1 cellular context compared by ENCODE assay signal in the genomic region with DNA sequence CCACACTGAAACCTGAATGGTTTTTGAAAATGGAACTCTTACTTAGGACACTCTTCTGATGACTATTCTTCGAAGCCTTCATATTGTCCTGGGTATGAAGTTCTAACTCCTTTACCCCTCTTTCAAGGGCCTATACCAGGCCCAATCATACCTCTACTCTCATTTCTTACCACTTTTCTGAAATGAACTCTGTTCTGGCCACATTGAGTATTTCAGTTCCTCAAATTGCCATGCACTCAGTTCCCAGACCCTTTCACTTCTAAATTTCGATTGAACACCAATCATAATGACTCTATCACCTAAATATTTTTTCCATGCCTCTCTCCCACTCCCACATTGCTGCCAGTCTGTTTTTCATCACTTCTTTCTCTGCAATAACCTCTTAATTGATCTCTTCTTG.
TF ChIP-seq lines count a peak whose summit lies in the region.

No MANE protein-coding gene starts in this region.

TF ChIP-seq in GM12878, 131 proteins besides CTCF, POLR2A, EP300 and RAD21 (continued from another document and continues in another):
- TF ChIP-seq SIN3A (IDR thresholded peaks at IDR 0.05; ENCODE audit: low read depth, low read length) = no peak
- TF ChIP-seq MTA3 (IDR thresholded peaks at IDR 0.05; ENCODE audit: borderline replicate concordance, low read length) = peak; percentile 88; the same call in 1 of the 2 replicates
- peak; percentile 84 for TF ChIP-seq NFIC (IDR thresholded peaks at IDR 0.05; ENCODE audit: low read depth, low read length)
- TF ChIP-seq, protein P1, sequence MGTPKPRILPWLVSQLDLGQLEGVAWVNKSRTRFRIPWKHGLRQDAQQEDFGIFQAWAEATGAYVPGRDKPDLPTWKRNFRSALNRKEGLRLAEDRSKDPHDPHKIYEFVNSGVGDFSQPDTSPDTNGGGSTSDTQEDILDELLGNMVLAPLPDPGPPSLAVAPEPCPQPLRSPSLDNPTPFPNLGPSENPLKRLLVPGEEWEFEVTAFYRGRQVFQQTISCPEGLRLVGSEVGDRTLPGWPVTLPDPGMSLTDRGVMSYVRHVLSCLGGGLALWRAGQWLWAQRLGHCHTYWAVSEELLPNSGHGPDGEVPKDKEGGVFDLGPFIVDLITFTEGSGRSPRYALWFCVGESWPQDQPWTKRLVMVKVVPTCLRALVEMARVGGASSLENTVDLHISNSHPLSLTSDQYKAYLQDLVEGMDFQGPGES (IDR thresholded peaks at IDR 0.05) = no peak
- TF ChIP-seq SMC3 (IDR thresholded peaks at IDR 0.05; ENCODE audit: borderline replicate concordance, low read length) = no peak
- TF ChIP-seq ATF7 (IDR thresholded peaks at IDR 0.05; ENCODE audit: low read depth) = 0 out of 2 replicates have a peak, but pooled peaks have one; percentile 28
- TF ChIP-seq SMARCA5 (IDR thresholded peaks at IDR 0.05) = no peak
- TF ChIP-seq, protein P2, sequence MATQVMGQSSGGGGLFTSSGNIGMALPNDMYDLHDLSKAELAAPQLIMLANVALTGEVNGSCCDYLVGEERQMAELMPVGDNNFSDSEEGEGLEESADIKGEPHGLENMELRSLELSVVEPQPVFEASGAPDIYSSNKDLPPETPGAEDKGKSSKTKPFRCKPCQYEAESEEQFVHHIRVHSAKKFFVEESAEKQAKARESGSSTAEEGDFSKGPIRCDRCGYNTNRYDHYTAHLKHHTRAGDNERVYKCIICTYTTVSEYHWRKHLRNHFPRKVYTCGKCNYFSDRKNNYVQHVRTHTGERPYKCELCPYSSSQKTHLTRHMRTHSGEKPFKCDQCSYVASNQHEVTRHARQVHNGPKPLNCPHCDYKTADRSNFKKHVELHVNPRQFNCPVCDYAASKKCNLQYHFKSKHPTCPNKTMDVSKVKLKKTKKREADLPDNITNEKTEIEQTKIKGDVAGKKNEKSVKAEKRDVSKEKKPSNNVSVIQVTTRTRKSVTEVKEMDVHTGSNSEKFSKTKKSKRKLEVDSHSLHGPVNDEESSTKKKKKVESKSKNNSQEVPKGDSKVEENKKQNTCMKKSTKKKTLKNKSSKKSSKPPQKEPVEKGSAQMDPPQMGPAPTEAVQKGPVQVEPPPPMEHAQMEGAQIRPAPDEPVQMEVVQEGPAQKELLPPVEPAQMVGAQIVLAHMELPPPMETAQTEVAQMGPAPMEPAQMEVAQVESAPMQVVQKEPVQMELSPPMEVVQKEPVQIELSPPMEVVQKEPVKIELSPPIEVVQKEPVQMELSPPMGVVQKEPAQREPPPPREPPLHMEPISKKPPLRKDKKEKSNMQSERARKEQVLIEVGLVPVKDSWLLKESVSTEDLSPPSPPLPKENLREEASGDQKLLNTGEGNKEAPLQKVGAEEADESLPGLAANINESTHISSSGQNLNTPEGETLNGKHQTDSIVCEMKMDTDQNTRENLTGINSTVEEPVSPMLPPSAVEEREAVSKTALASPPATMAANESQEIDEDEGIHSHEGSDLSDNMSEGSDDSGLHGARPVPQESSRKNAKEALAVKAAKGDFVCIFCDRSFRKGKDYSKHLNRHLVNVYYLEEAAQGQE (IDR thresholded peaks at IDR 0.05; ENCODE audit: low read depth, low read length) = no peak
- TF ChIP-seq, protein P3, sequence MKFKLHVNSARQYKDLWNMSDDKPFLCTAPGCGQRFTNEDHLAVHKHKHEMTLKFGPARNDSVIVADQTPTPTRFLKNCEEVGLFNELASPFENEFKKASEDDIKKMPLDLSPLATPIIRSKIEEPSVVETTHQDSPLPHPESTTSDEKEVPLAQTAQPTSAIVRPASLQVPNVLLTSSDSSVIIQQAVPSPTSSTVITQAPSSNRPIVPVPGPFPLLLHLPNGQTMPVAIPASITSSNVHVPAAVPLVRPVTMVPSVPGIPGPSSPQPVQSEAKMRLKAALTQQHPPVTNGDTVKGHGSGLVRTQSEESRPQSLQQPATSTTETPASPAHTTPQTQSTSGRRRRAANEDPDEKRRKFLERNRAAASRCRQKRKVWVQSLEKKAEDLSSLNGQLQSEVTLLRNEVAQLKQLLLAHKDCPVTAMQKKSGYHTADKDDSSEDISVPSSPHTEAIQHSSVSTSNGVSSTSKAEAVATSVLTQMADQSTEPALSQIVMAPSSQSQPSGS (IDR thresholded peaks at IDR 0.05; ENCODE audit: low read length) = peak; percentile 76; the same call in 1 of the 2 replicates
- TF ChIP-seq, protein P4, sequence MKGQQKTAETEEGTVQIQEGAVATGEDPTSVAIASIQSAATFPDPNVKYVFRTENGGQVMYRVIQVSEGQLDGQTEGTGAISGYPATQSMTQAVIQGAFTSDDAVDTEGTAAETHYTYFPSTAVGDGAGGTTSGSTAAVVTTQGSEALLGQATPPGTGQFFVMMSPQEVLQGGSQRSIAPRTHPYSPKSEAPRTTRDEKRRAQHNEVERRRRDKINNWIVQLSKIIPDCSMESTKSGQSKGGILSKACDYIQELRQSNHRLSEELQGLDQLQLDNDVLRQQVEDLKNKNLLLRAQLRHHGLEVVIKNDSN (IDR thresholded peaks at IDR 0.05; ENCODE audit: borderline replicate concordance, extremely low read length, insufficient read depth, low read depth, low read length) = no peak
- no peak for TF ChIP-seq YBX1 (IDR thresholded peaks at IDR 0.05)
- TF ChIP-seq, protein P5, sequence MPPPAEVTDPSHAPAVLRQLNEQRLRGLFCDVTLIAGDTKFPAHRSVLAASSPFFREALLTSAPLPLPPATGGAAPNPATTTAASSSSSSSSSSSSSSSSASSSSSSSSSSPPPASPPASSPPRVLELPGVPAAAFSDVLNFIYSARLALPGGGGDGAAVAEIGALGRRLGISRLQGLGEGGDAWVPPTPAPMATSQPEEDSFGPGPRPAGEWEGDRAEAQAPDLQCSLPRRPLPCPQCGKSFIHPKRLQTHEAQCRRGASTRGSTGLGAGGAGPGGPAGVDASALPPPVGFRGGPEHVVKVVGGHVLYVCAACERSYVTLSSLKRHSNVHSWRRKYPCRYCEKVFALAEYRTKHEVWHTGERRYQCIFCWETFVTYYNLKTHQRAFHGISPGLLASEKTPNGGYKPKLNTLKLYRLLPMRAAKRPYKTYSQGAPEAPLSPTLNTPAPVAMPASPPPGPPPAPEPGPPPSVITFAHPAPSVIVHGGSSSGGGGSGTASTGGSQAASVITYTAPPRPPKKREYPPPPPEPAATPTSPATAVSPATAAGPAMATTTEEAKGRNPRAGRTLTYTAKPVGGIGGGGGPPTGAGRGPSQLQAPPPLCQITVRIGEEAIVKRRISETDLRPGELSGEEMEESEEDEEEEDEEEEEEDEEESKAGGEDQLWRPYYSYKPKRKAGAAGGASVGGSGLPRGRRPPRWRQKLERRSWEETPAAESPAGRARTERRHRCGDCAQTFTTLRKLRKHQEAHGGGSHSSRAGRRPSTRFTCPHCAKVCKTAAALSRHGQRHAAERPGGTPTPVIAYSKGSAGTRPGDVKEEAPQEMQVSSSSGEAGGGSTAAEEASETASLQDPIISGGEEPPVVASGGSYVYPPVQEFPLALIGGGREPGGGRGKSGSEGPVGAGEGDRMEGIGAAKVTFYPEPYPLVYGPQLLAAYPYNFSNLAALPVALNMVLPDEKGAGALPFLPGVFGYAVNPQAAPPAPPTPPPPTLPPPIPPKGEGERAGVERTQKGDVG (CRISPR knock-in tag; IDR thresholded peaks at IDR 0.05) = no peak
- TF ChIP-seq, protein P6, sequence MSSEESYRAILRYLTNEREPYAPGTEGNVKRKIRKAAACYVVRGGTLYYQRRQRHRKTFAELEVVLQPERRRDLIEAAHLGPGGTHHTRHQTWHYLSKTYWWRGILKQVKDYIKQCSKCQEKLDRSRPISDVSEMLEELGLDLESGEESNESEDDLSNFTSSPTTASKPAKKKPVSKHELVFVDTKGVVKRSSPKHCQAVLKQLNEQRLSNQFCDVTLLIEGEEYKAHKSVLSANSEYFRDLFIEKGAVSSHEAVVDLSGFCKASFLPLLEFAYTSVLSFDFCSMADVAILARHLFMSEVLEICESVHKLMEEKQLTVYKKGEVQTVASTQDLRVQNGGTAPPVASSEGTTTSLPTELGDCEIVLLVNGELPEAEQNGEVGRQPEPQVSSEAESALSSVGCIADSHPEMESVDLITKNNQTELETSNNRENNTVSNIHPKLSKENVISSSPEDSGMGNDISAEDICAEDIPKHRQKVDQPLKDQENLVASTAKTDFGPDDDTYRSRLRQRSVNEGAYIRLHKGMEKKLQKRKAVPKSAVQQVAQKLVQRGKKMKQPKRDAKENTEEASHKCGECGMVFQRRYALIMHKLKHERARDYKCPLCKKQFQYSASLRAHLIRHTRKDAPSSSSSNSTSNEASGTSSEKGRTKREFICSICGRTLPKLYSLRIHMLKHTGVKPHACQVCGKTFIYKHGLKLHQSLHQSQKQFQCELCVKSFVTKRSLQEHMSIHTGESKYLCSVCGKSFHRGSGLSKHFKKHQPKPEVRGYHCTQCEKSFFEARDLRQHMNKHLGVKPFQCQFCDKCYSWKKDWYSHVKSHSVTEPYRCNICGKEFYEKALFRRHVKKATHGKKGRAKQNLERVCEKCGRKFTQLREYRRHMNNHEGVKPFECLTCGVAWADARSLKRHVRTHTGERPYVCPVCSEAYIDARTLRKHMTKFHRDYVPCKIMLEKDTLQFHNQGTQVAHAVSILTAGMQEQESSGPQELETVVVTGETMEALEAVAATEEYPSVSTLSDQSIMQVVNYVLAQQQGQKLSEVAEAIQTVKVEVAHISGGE (CRISPR knock-in tag; IDR thresholded peaks at IDR 0.05) = no peak
- peak; percentile 88 for TF ChIP-seq DPF2 (IDR thresholded peaks at IDR 0.05)
- no peak for TF ChIP-seq NFYA (IDR thresholded peaks at IDR 0.05; ENCODE audit: borderline replicate concordance, low read depth, low read length)
- TF ChIP-seq PAX5 (IDR thresholded peaks at IDR 0.05; ENCODE audit: borderline replicate concordance, low read depth, low read length) = peak; percentile 88
- TF ChIP-seq HDAC6 (IDR thresholded peaks at IDR 0.05; ENCODE audit: unreplicated experiment) = no peak
- peak; percentile 95 for TF ChIP-seq IRF4 (IDR thresholded peaks at IDR 0.05; ENCODE audit: low read depth, low read length)
- TF ChIP-seq RAD51 (IDR thresholded peaks at IDR 0.05) = no peak
- no peak for TF ChIP-seq NBN (IDR thresholded peaks at IDR 0.05)
- no peak for TF ChIP-seq STAT1 (conservative IDR thresholded peaks at IDR 0.05)
- TF ChIP-seq MEF2B (IDR thresholded peaks at IDR 0.05; ENCODE audit: partially characterized antibody, poor library complexity, severe bottlenecking) = peak; percentile 32
- TF ChIP-seq JUNB (IDR thresholded peaks at IDR 0.05) = peak; percentile 90
- TF ChIP-seq, protein P7, sequence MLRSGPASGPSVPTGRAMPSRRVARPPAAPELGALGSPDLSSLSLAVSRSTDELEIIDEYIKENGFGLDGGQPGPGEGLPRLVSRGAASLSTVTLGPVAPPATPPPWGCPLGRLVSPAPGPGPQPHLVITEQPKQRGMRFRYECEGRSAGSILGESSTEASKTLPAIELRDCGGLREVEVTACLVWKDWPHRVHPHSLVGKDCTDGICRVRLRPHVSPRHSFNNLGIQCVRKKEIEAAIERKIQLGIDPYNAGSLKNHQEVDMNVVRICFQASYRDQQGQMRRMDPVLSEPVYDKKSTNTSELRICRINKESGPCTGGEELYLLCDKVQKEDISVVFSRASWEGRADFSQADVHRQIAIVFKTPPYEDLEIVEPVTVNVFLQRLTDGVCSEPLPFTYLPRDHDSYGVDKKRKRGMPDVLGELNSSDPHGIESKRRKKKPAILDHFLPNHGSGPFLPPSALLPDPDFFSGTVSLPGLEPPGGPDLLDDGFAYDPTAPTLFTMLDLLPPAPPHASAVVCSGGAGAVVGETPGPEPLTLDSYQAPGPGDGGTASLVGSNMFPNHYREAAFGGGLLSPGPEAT (IDR thresholded peaks at IDR 0.05; ENCODE audit: low read depth) = peak; percentile 41; the same call in 1 of the 2 replicates
- TF ChIP-seq ZBED1 (IDR thresholded peaks at IDR 0.05; ENCODE audit: borderline replicate concordance) = peak; percentile 55; the same call in 1 of the 2 replicates
- TF ChIP-seq NR2C1 (IDR thresholded peaks at IDR 0.05) = no peak
- TF ChIP-seq BCL11A (IDR thresholded peaks at IDR 0.05; ENCODE audit: low read depth, low read length) = peak; percentile 90
- TF ChIP-seq MXI1 (IDR thresholded peaks at IDR 0.05; ENCODE audit: low read depth, low read length) = no peak
- TF ChIP-seq, protein P8, sequence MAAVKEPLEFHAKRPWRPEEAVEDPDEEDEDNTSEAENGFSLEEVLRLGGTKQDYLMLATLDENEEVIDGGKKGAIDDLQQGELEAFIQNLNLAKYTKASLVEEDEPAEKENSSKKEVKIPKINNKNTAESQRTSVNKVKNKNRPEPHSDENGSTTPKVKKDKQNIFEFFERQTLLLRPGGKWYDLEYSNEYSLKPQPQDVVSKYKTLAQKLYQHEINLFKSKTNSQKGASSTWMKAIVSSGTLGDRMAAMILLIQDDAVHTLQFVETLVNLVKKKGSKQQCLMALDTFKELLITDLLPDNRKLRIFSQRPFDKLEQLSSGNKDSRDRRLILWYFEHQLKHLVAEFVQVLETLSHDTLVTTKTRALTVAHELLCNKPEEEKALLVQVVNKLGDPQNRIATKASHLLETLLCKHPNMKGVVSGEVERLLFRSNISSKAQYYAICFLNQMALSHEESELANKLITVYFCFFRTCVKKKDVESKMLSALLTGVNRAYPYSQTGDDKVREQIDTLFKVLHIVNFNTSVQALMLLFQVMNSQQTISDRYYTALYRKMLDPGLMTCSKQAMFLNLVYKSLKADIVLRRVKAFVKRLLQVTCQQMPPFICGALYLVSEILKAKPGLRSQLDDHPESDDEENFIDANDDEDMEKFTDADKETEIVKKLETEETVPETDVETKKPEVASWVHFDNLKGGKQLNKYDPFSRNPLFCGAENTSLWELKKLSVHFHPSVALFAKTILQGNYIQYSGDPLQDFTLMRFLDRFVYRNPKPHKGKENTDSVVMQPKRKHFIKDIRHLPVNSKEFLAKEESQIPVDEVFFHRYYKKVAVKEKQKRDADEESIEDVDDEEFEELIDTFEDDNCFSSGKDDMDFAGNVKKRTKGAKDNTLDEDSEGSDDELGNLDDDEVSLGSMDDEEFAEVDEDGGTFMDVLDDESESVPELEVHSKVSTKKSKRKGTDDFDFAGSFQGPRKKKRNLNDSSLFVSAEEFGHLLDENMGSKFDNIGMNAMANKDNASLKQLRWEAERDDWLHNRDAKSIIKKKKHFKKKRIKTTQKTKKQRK (IDR thresholded peaks at IDR 0.05; ENCODE audit: low read depth, low read length) = no peak
- TF ChIP-seq ZNF384 (IDR thresholded peaks at IDR 0.05; ENCODE audit: borderline replicate concordance, low read depth, low read length) = no peak
- TF ChIP-seq SUZ12 (IDR thresholded peaks at IDR 0.05; ENCODE audit: unreplicated experiment) = no peak
